In the genomic region with DNA sequence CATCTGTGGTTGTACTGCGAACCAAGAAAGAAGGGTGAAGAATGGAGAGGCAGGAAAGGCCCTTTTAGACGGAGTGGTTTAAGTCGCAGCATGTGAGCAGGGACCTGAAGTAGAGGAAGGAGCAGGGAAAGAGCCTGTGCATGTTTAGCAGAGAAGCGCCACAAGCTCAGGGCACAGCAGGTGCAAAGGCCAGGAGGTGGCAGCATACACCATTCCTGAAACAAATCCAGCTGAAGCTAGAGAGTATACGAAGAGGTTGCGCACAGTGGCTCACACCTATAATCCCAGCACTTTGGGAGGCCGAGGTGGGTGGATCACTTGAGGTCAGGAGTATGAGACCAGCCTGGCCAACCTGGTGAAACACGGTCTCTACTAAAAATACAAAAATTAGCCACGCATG, we compare ENCODE assay signal across 8 cellular contexts. TPM values are rescaled to one million over a fixed set of nuclear protein-coding genes. Genes with fewer than 3 reads are reported as not detected.
DNase-seq lines count a peak whose midpoint lies in the region; ATAC-seq and TF ChIP-seq lines count a peak whose summit lies in the region.

No MANE protein-coding gene starts in this region.

- peak; percentile 47 for TF ChIP-seq RAD21 in IMR-90 (IDR thresholded peaks at IDR 0.05; ENCODE audit: low read length)
- peak; percentile 6 to 40 for TF ChIP-seq RAD21 in liver (IDR thresholded peaks at IDR 0.05)

- no peak for TF ChIP-seq POLR2A in IMR-90 (IDR thresholded peaks at IDR 0.05; ENCODE audit: low read depth, low read length)

- H3K9me1 ChIP-seq in IMR-90 (ENCODE audit: insufficient read depth, low read length), result no peaks in the 10 kb centered on the region; the same call in 1 of the 2 replicates

- H3K79me1 ChIP-seq in IMR-90 (ENCODE audit: low read depth in 1 of 2, low read length in 2 of 2) (no peaks in the 10 kb centered on the region), neuronal stem cell (ENCODE audit: low read depth, low read length) (no peaks in the 10 kb centered on the region)

- H3K18ac ChIP-seq in IMR-90 (ENCODE audit: low read depth, low read length), result no peak overlapping the region
- H3K18ac ChIP-seq in neuronal stem cell (ENCODE audit: low read length), result no peak overlapping the region

- no peak overlapping the region for H4K5ac ChIP-seq in IMR-90 (ENCODE audit: low read depth, low read length)

- H3K9me3 ChIP-seq in IMR-90 (ENCODE audit: control insufficient read depth, insufficient read depth, low read length) (no peaks in the 10 kb centered on the region), adipocyte (ENCODE audit: control insufficient read depth, low read length) (no peaks in the 10 kb centered on the region), liver (ENCODE audit: control insufficient read depth in 4 of 4, low read length in 3 of 4) (no peaks in the 10 kb centered on the region), neuronal stem cell (replicated peaks in 1 of 2; ENCODE audit: control insufficient read depth in 2 of 2, insufficient read depth in 1 of 2, low read depth in 1 of 2, low read length in 2 of 2) (no peaks in the 10 kb centered on the region)

- H3K4me2 ChIP-seq in IMR-90 (ENCODE audit: low read depth, low read length), result no peak overlapping the region
- H3K4me2 ChIP-seq in neuronal stem cell (ENCODE audit: insufficient read depth, low read length, poor library complexity, severe bottlenecking), result no peak overlapping the region

- DNase-seq in EL, result peak; percentile 12
- peak; percentile 34 for DNase-seq in IMR-90
- DNase-seq in adipocyte (ENCODE audit: low read depth), result peak; percentile 48
- DNase-seq in stimulated activated naive CD4-positive, alpha-beta T cell (lab: John Stamatoyannopoulos, UW), result no peak
- no peak for DNase-seq in NCI-H1092 treated with DMSO at 0.1 percent for 48 hours (lab: John Stamatoyannopoulos, UW)
- DNase-seq in neuronal stem cell (ENCODE audit: low spot score), result no peak

- no peak overlapping the region for H2BK12ac ChIP-seq in neuronal stem cell (ENCODE audit: low read length)

- CTCF ChIA-PET in IMR-90 (lab: Yijun Ruan, JAX), result interaction anchor here (1.0 to 1.9 kb wide), 2 partner anchors 24 to 57 kb away, joined by 4 to 7 read pairs; no protein-coding TSS in a partner anchor

- H3K4me1 ChIP-seq in IMR-90 (ENCODE audit: control insufficient read depth, insufficient read depth, low read length) (no peaks in the 10 kb centered on the region), adipocyte (ENCODE audit: control insufficient read depth, insufficient read depth, low read length) (no peaks in the 10 kb centered on the region), liver (ENCODE audit: control insufficient read depth in 4 of 4, insufficient read depth in 4 of 4, low read length in 3 of 4) (no peaks in the 10 kb centered on the region), neuronal stem cell (ENCODE audit: control insufficient read depth in 2 of 2, insufficient read depth in 1 of 2, low read depth in 1 of 2, low read length in 2 of 2) (no peaks in the 10 kb centered on the region)

- 48% methylated on average over 2 of the region's 9 CpGs; no CpG with 5 or more reads in 1 of the 2 experiments for WGBS in IMR-90 (ENCODE audit: extremely low coverage in 2 of 2, insufficient read length in 1 of 2), 2 experiments
- WGBS in liver, result 81% methylated on average over 9 of the region's 9 CpGs
- WGBS in neuronal stem cell (ENCODE audit: extremely low coverage in 2 of 2, insufficient read length in 2 of 2, insufficient replicate concordance in 1 of 2), 2 donors, result no CpG with 5 or more reads among the region's 9 CpGs

- H3K4me3 ChIP-seq in IMR-90 (ENCODE audit: insufficient read depth, low read depth, low read length) (no peak overlapping the region), adipocyte (ENCODE audit: low read length) (no peak overlapping the region), liver (ENCODE audit: low read depth in 1 of 3, low read length in 3 of 3) (no peak overlapping the region), neuronal stem cell (ENCODE audit: low read length in 2 of 2) (no peak overlapping the region)

- H3K4ac ChIP-seq in IMR-90 (ENCODE audit: low read depth, low read length) (no peak overlapping the region), neuronal stem cell (ENCODE audit: low read length) (no peak overlapping the region)

- no peak overlapping the region for H3K27ac ChIP-seq in IMR-90 (ENCODE audit: insufficient read depth, low read length)
- no peak overlapping the region for H3K27ac ChIP-seq in liver (ENCODE audit: low read depth in 1 of 2, low read length in 2 of 2)
- no peak overlapping the region for H3K27ac ChIP-seq in neuronal stem cell (replicated peaks; ENCODE audit: low read length)

- no peaks in the 10 kb centered on the region for H3K36me3 ChIP-seq in IMR-90 (ENCODE audit: control insufficient read depth, insufficient read depth, low read length)
- H3K36me3 ChIP-seq in adipocyte (ENCODE audit: control insufficient read depth, insufficient read depth, low read length, severe bottlenecking), result no peaks in the 10 kb centered on the region
- peaks cover 0 to 8% (median 0%) of the 10 kb centered on the region in 4 donors for H3K36me3 ChIP-seq in liver (ENCODE audit: control insufficient read depth in 4 of 4, insufficient read depth in 3 of 4, low read depth in 1 of 4, low read length in 3 of 4)
- H3K36me3 ChIP-seq in neuronal stem cell (replicated peaks in 1 of 2; ENCODE audit: control insufficient read depth in 2 of 2, insufficient read depth in 2 of 2, low read length in 2 of 2), result peaks cover 5 to 11% of the 10 kb centered on the region in 2 donors

- H3K27me3 ChIP-seq in IMR-90 (ENCODE audit: control insufficient read depth, insufficient read depth, low read length) (no peaks in the 10 kb centered on the region), adipocyte (replicated peaks; ENCODE audit: control insufficient read depth, insufficient read depth, low read length) (no peaks in the 10 kb centered on the region), liver (ENCODE audit: control insufficient read depth in 4 of 4, insufficient read depth in 4 of 4, low read length in 3 of 4) (no peaks in the 10 kb centered on the region), neuronal stem cell (ENCODE audit: control insufficient read depth in 3 of 3, insufficient read depth in 3 of 3, low read depth in 1 of 3, low read length in 3 of 3) (no peaks in the 10 kb centered on the region)

- POLR2A ChIA-PET in IMR-90 (lab: Charles Lee; ENCODE audit: unreplicated experiment), result no interaction called here

- H4K8ac ChIP-seq in IMR-90 (ENCODE audit: low read depth in 2 of 2, low read length in 2 of 2), result no peak overlapping the region
- H4K8ac ChIP-seq in neuronal stem cell (ENCODE audit: low read depth, low read length), result no peak overlapping the region

- dilution Hi-C loops in IMR-90 (cut with HindIII; ENCODE audit: low sequenced_read_pairs, unreplicated experiment), result no loop called here

- H4K91ac ChIP-seq in IMR-90 (ENCODE audit: insufficient read depth, low read depth, low read length), result no peak overlapping the region
- no peak overlapping the region for H4K91ac ChIP-seq in neuronal stem cell (ENCODE audit: low read depth, low read length, poor library complexity)

- no peak overlapping the region for H2AFZ ChIP-seq in IMR-90 (replicated peaks; ENCODE audit: low read length, poor library complexity)
- H2AFZ ChIP-seq in neuronal stem cell (ENCODE audit: low read length), result no peak overlapping the region

- H2BK120ac ChIP-seq in IMR-90 (ENCODE audit: low read depth, low read length) (no peak overlapping the region), neuronal stem cell (ENCODE audit: low read depth, low read length) (no peak overlapping the region)

- H4K20me1 ChIP-seq in IMR-90 (ENCODE audit: insufficient read depth, low read length), result no peaks in the 10 kb centered on the region

- no peak overlapping the region for H2BK5ac ChIP-seq in IMR-90 (ENCODE audit: low read depth, low read length, poor library complexity, severe bottlenecking)
- no peak overlapping the region for H2BK5ac ChIP-seq in neuronal stem cell (ENCODE audit: low read length)

- no peak overlapping the region for H2AK9ac ChIP-seq in IMR-90 (replicated peaks; ENCODE audit: low read depth, low read length, poor library complexity)

- H2BK20ac ChIP-seq in IMR-90 (ENCODE audit: low read depth, low read length), result no peak overlapping the region

- TF ChIP-seq CTCF in IMR-90 (conservative IDR thresholded peaks at IDR 0.05; ENCODE audit: low read depth, low read length) (peak; percentile 41), liver (IDR thresholded peaks at IDR 0.05; ENCODE audit: low read depth, low read length, missing input control) (peak; percentile 6)

- H3K14ac ChIP-seq in IMR-90 (replicated peaks; ENCODE audit: low read depth, low read length) (no peak overlapping the region), neuronal stem cell (ENCODE audit: low read length) (no peak overlapping the region)

- H2AK5ac ChIP-seq in IMR-90 (ENCODE audit: low read depth, low read length) (no peak overlapping the region), neuronal stem cell (ENCODE audit: low read depth, low read length) (no peak overlapping the region)

- H3K9ac ChIP-seq in IMR-90 (ENCODE audit: low read depth, low read length) (no peak overlapping the region), adipocyte (ENCODE audit: low read length) (no peak overlapping the region), liver (ENCODE audit: low read depth in 1 of 2, low read length in 2 of 2) (no peak overlapping the region), neuronal stem cell (ENCODE audit: low read depth, low read length, poor library complexity) (no peak overlapping the region)

- BruUV-seq in IMR-90 (replicated peaks; lab: Mats Ljungman, UMichigan), result no TSS peak

- intact Hi-C loops in IMR-90 (cut with micrococcal nuclease), result loop anchor here (1.0 kb wide), 1 partner anchor 57 kb away; no protein-coding TSS in a partner anchor

- no peak overlapping the region for H3K56ac ChIP-seq in IMR-90 (ENCODE audit: extremely low read depth, insufficient read depth, low read length)

- H3K23ac ChIP-seq in IMR-90 (ENCODE audit: low read depth, low read length) (no peak overlapping the region), neuronal stem cell (ENCODE audit: low read depth, low read length, poor library complexity) (no peak overlapping the region)

- in situ Hi-C loops in IMR-90 (cut with MboI; ENCODE audit: low sequenced_read_pairs), result no loop called here

- ATAC-seq in IMR-90 (ENCODE audit: low read depth) (peak; percentile 57; the same call in 1 of the 2 replicates), GM18520 (IDR thresholded peaks at IDR 0.05; ENCODE audit: unreplicated experiment) (no peak)

- no peak overlapping the region for H2BK15ac ChIP-seq in IMR-90 (ENCODE audit: low read depth, low read length)
- no peak overlapping the region for H2BK15ac ChIP-seq in neuronal stem cell (ENCODE audit: low read length)

TF ChIP-seq in IMR-90, 13 proteins besides CTCF, POLR2A, EP300 and RAD21 (continues in another document):
- no peak for TF ChIP-seq CEBPB (IDR thresholded peaks at IDR 0.05; ENCODE audit: low read depth, low read length)

TF ChIP-seq in liver, 16 proteins besides CTCF, POLR2A, EP300 and RAD21 (continues in another document):
- no peak for TF ChIP-seq FOXA1 (IDR thresholded peaks at IDR 0.05)

RNA-seq across cellular contexts. Expression of gene HELB, which starts 49.9 kb away (rescaled TPM):
- total RNA-seq in IMR-90 (2012; rRNA removed), result 2.9 and 3.6 TPM in 2 replicates
- polyA plus RNA-seq in IMR-90 (2012; rRNA removed), result 0.49 and 0.72 TPM in 2 replicates
- 0.16 and 0.22 TPM in 2 replicates for polyA plus RNA-seq in IMR-90 (2012; cell fraction: cytosol; rRNA removed)
- polyA plus RNA-seq in IMR-90 (2012; cell fraction: nucleus; rRNA removed; ENCODE audit: low replicate concordance), result 0.39 and 2.5 TPM in 2 replicates
- total RNA-seq in liver, result 1 to 10 TPM; 4.3 to 8.0 TPM
- 1 to 10 TPM in 1 of 2 donors, under 1 TPM in 1; 0.18 to 1.6 TPM for polyA plus RNA-seq in liver
- 0.92 TPM for polyA plus RNA-seq in neuronal stem cell (2013, experiment 1 of 2)
- polyA plus RNA-seq in neuronal stem cell (2013, experiment 2 of 2), result 1.1 TPM

Comparison
In these comparisons a context has a peak if more than half of its experiments do, and no peak if none do; other contexts are left out.
1. DNase-seq: peak in EL (single experiment), IMR-90 (single experiment) and adipocyte (single experiment); none in stimulated activated naive CD4-positive, alpha-beta T cell (0 of 6), NCI-H1092 treated with DMSO at 0.1 percent for 48 hours (single experiment) and neuronal stem cell (single experiment).